In the genomic region with DNA sequence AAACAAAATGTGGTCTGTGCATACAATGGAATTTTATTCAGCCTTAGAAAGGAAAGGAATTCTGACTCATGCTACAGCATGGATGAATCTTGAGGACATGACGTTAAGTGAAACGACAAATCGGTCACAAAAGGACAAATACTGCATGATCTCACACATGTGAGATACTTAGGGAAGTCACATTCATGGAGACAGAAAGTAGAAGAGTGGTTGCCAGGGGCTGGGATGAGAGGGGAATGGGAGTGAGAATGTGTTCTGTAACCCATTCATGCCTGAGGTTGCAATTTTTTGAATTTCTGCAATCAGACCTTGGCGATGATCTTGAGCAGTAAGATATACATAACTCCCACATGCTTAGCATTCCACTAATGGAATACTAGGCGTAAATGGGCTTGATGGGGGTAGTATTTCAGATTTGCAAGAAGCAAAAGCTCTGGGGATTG, we compare ENCODE assay signal across 17 cellular contexts. TPM values are rescaled to one million over a fixed set of nuclear protein-coding genes. Genes with fewer than 3 reads are reported as not detected.
DNase-seq lines count a peak whose midpoint lies in the region; ATAC-seq and TF ChIP-seq lines count a peak whose summit lies in the region.
"Had no signal": no experiment of that assay in that cellular context is flagged by ENCODE, and none has a peak within 500 bp of the region (broad histone marks: within the 10 kb centered on the region; RNA-seq: fewer than 3 reads in every experiment).

No MANE protein-coding gene starts in this region.

- H2BK120ac ChIP-seq in trophoblast cell (ENCODE audit: insufficient read depth, low read length, poor library complexity) = no peak overlapping the region

- H2BK5ac ChIP-seq in trophoblast cell (ENCODE audit: low read depth, low read length, poor library complexity) = no peak overlapping the region

- H3K9me3 ChIP-seq in GM23248 (ENCODE audit: low read depth) (no peaks in the 10 kb centered on the region), trophoblast cell (ENCODE audit: insufficient read depth, low read depth, low read length) (no peaks in the 10 kb centered on the region)
- H3K9me3 ChIP-seq: BLaER1 treated with 17β-estradiol and CSF1 and Interleukin-3, amounts not matched to agents 10 nM and 100 nM; vagina had no signal

- POLR2A ChIA-PET in WTC11 (lab: Charles Lee) = no interaction called here

- in situ Hi-C loops in GM23248 (cut with MboI) = no loop called here

- H3K27ac Mint-ChIP-seq in WTC11 = peak overlapping the region; percentile 54
- H3K27ac Mint-ChIP-seq: activated naive CD4-positive, alpha-beta T cell treated with anti-CD3 and anti-CD28 coated beads for 36 hours had no signal

- TF ChIP-seq CTCF in WTC11 (IDR thresholded peaks at IDR 0.05) = no peak
- no peak for TF ChIP-seq CTCF in coronary artery (IDR thresholded peaks at IDR 0.05)

- DNase-seq in GM23248 (peak; percentile 77), WTC11 (ENCODE audit: low spot score) (no peak), fibroblast of peridontal ligament (ENCODE audit: extremely low read depth) (peak; percentile 81), trophoblast cell (peak; percentile 63 to 90), coronary artery (ENCODE audit: low spot score) (no peak)
- DNase-seq: activated naive CD4-positive, alpha-beta T cell treated with anti-CD3 and anti-CD28 coated beads for 36 hours; DMS79; islet precursor cell; NCI-H1048; NCI-H2227 treated with DMSO at 0.1 percent for 48 hours; retina; stimulated activated naive CD4-positive, alpha-beta T cell treated with Interleukin-2 at 50 U/mL for 16 hours had no signal

- H4K20me1 ChIP-seq in GM23248 (ENCODE audit: insufficient read depth) = peaks cover 8% of the 10 kb centered on the region; the same call in 1 of the 2 replicates

- H3K27me3 Mint-ChIP-seq in WTC11 (ENCODE audit: low read depth) = no peaks in the 10 kb centered on the region

- no peak overlapping the region for H4K91ac ChIP-seq in trophoblast cell (ENCODE audit: low read depth, low read length)

- H3K4me2 ChIP-seq in GM23248 (ENCODE audit: unreplicated experiment) (peak overlapping the region; percentile 7), trophoblast cell (ENCODE audit: low read length) (no peak overlapping the region)
- H3K4me2 ChIP-seq: BLaER1 treated with 17β-estradiol and CSF1 and Interleukin-3, amounts not matched to agents 10 nM and 100 nM had no signal

- H3K9ac ChIP-seq in GM23248 = peak overlapping the region; percentile 1; the same call in 1 of the 2 replicates
- H3K9ac ChIP-seq in trophoblast cell (ENCODE audit: low read length) = no peak overlapping the region
- H3K9ac ChIP-seq: BLaER1 treated with 17β-estradiol and CSF1 and Interleukin-3, amounts not matched to agents 10 nM and 100 nM had no signal

- peaks cover 94% of the 10 kb centered on the region for H3K36me3 ChIP-seq in GM23248 (ENCODE audit: low read depth)
- peaks cover 24 to 36% of the 10 kb centered on the region in 2 experiments for H3K36me3 ChIP-seq in trophoblast cell (ENCODE audit: control insufficient read depth in 1 of 2, insufficient read depth in 2 of 2, low read length in 2 of 2)
- H3K36me3 ChIP-seq: BLaER1 treated with 17β-estradiol and CSF1 and Interleukin-3, amounts not matched to agents 10 nM and 100 nM; vagina had no signal

- H3F3A ChIP-seq in GM23248 (ENCODE audit: insufficient read depth) = peaks cover 100% of the 10 kb centered on the region

- ATAC-seq in WTC11 (no peak), HG03175 (IDR thresholded peaks at IDR 0.05; ENCODE audit: unreplicated experiment) (no peak), GM19397 (IDR thresholded peaks at IDR 0.05; ENCODE audit: unreplicated experiment) (no peak), HG02759 (IDR thresholded peaks at IDR 0.05; ENCODE audit: unreplicated experiment) (no peak)

- H3K4me1 ChIP-seq in GM23248 (ENCODE audit: insufficient read depth) (peaks cover 92% of the 10 kb centered on the region), trophoblast cell (ENCODE audit: control insufficient read depth in 1 of 2, insufficient read depth in 2 of 2, low read length in 2 of 2) (peaks cover 13 to 35% of the 10 kb centered on the region in 2 experiments)

- no peak overlapping the region for H3K14ac ChIP-seq in trophoblast cell (ENCODE audit: low read length)

- no peak overlapping the region for H4K8ac ChIP-seq in trophoblast cell (ENCODE audit: low read depth, low read length)

- H3K79me2 ChIP-seq in GM23248 (ENCODE audit: insufficient read depth) = peaks cover 100% of the 10 kb centered on the region
- no peaks in the 10 kb centered on the region for H3K79me2 ChIP-seq in trophoblast cell (ENCODE audit: control insufficient read depth, insufficient read depth, low read length, poor library complexity)

- H4K12ac ChIP-seq in trophoblast cell (ENCODE audit: low read depth, low read length) = no peak overlapping the region

- H3K27me3 ChIP-seq in GM23248 (replicated peaks; ENCODE audit: insufficient read depth) = no peaks in the 10 kb centered on the region
- no peaks in the 10 kb centered on the region for H3K27me3 ChIP-seq in trophoblast cell (ENCODE audit: insufficient read depth, low read length)
- H3K27me3 ChIP-seq: BLaER1 treated with 17β-estradiol and CSF1 and Interleukin-3, amounts not matched to agents 10 nM and 100 nM; vagina had no signal

- no peaks in the 10 kb centered on the region for H3K4me1 Mint-ChIP-seq in WTC11

- H2AK5ac ChIP-seq in trophoblast cell (ENCODE audit: low read length) = no peak overlapping the region

- H3K23ac ChIP-seq in trophoblast cell (ENCODE audit: low read length) = no peak overlapping the region

- no peak overlapping the region for H3K4me3 Mint-ChIP-seq in WTC11
- H3K4me3 Mint-ChIP-seq: activated naive CD4-positive, alpha-beta T cell treated with anti-CD3 and anti-CD28 coated beads for 36 hours had no signal

- WGBS in GM23248 (ENCODE audit: low coverage in 1 of 2, low lambda C conversion rate in 2 of 2, missing lambda C conversion rate in 2 of 2), 2 experiments = 44 to 55% methylated on average over 5 of the region's 5 CpGs
- WGBS in trophoblast cell (ENCODE audit: extremely low coverage, insufficient coverage, insufficient read length) = no CpG with 5 or more reads among the region's 5 CpGs

- H3K4me3 ChIP-seq in GM23248 (no peak overlapping the region), trophoblast cell (ENCODE audit: low read depth, low read length) (no peak overlapping the region), coronary artery (no peak overlapping the region)
- H3K4me3 ChIP-seq: BLaER1 treated with 17β-estradiol and CSF1 and Interleukin-3, amounts not matched to agents 10 nM and 100 nM; vagina had no signal

- H2BK12ac ChIP-seq in trophoblast cell (ENCODE audit: low read length) = no peak overlapping the region

- H3K9me2 ChIP-seq in GM23248 (ENCODE audit: insufficient read depth) = no peaks in the 10 kb centered on the region

- no peaks in the 10 kb centered on the region for H3K79me1 ChIP-seq in trophoblast cell (ENCODE audit: low read length)

- H3K4ac ChIP-seq in trophoblast cell (ENCODE audit: low read depth, low read length) = no peak overlapping the region

- H3K27ac ChIP-seq in GM23248 (peak overlapping the region; percentile 56), trophoblast cell (ENCODE audit: low read depth, low read length) (no peak overlapping the region), coronary artery (peak overlapping the region in 1 of 2 donors; percentile 89)
- H3K27ac ChIP-seq: BLaER1 treated with 17β-estradiol and CSF1 and Interleukin-3, amounts not matched to agents 10 nM and 100 nM; vagina had no signal

- no peak overlapping the region for H3K18ac ChIP-seq in trophoblast cell (ENCODE audit: low read length)

- no peaks in the 10 kb centered on the region for H3K9me3 Mint-ChIP-seq in WTC11
- H3K9me3 Mint-ChIP-seq: activated naive CD4-positive, alpha-beta T cell treated with anti-CD3 and anti-CD28 coated beads for 36 hours had no signal

- H2AFZ ChIP-seq in GM23248 (no peak overlapping the region), trophoblast cell (ENCODE audit: insufficient read depth, low read length, poor library complexity) (no peak overlapping the region)

- peaks cover 10% of the 10 kb centered on the region for H3K36me3 Mint-ChIP-seq in WTC11

- CTCF ChIA-PET in WTC11 (lab: Charles Lee) = no interaction called here

TF ChIP-seq in WTC11, 78 proteins besides CTCF, POLR2A, EP300 and RAD21 (continues in another document):
- TF ChIP-seq, protein P1, sequence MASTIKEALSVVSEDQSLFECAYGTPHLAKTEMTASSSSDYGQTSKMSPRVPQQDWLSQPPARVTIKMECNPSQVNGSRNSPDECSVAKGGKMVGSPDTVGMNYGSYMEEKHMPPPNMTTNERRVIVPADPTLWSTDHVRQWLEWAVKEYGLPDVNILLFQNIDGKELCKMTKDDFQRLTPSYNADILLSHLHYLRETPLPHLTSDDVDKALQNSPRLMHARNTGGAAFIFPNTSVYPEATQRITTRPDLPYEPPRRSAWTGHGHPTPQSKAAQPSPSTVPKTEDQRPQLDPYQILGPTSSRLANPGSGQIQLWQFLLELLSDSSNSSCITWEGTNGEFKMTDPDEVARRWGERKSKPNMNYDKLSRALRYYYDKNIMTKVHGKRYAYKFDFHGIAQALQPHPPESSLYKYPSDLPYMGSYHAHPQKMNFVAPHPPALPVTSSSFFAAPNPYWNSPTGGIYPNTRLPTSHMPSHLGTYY (CRISPR knock-in tag; IDR thresholded peaks at IDR 0.05) = no peak

RNA-seq across cellular contexts. Expression of a gene that starts 22.0 kb away (rescaled TPM):
- total RNA-seq in GM23248 (2014; rRNA removed; shearing (Covaris generic)) = 383 and 404 TPM in 2 replicates
- 598 and 610 TPM in 2 replicates for polyA plus RNA-seq in GM23248 (2016; fragmentation: Nextera tagmentation; extraction: Ambion mirVana)
- total RNA-seq in WTC11 (2021) = 21.1 to 22.2 TPM (median 22.1 TPM) in 3 replicates
- polyA plus RNA-seq in trophoblast cell (2013) = 83.4 and 89.8 TPM in 2 replicates

RNA-seq across cellular contexts. Expression of a gene that starts 39.5 kb away (rescaled TPM):
- 9.0 and 17.6 TPM in 2 replicates for total RNA-seq in GM23248 (2014; rRNA removed; shearing (Covaris generic))
- 11.4 and 13.6 TPM in 2 replicates for polyA plus RNA-seq in GM23248 (2016; fragmentation: Nextera tagmentation; extraction: Ambion mirVana)
- 15.9 to 17.2 TPM (median 16.6 TPM) in 3 replicates for total RNA-seq in WTC11 (2021)
- 34.1 and 35.9 TPM in 2 replicates for polyA plus RNA-seq in trophoblast cell (2013)

RNA-seq across cellular contexts. Expression of a gene that starts 47.3 kb away (rescaled TPM):
- 9.0 and 11.3 TPM in 2 replicates for total RNA-seq in GM23248 (2014; rRNA removed; shearing (Covaris generic))
- polyA plus RNA-seq in GM23248 (2016; fragmentation: Nextera tagmentation; extraction: Ambion mirVana) = 8.3 and 8.5 TPM in 2 replicates
- total RNA-seq in WTC11 (2021) = 15.8 to 16.3 TPM (median 16.3 TPM) in 3 replicates
- 16.6 and 17.3 TPM in 2 replicates for polyA plus RNA-seq in trophoblast cell (2013)

Comparison
In these comparisons a context has a peak if more than half of its experiments do, and no peak if none do; other contexts are left out.
1. DNase-seq: peak in GM23248 (single experiment), fibroblast of peridontal ligament (single experiment) and trophoblast cell (2 of 2); none in WTC11 (single experiment) and coronary artery (single experiment).
2. RNA of a gene that starts 22.0 kb away (total RNA-seq): 383 to 404 TPM in GM23248; 21.1 to 22.2 TPM in WTC11; every median in the first group is over 10 times any median in the second.